Comparison of ENCODE assay signal across 31 cellular contexts in the genomic region with DNA sequence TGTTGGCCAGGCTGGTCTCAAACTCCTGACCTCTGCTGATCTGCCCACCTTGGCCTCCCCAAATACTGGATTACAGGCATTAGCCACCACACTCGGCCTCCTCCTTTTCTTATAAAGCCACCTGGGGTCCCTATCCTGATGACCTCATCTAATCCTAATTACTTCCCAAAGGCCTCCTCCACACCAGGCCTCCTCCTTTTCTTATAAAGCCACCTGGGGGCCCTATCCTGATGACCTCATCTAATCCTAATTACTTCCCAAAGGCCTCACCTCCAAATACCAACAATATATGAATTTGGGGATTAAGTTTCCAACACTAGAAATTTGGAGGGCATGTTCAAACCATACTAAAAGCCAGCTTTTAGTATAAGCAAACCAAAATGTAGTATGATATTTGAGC.
"Had no signal": no experiment of that assay in that cellular context is flagged by ENCODE, and none has a peak within 500 bp of the region (broad histone marks: within the 10 kb centered on the region; RNA-seq: fewer than 3 reads in every experiment).

No MANE protein-coding gene starts in this region.

- H3K9ac ChIP-seq: parathyroid adenoma had no signal

- H3K4me1 ChIP-seq: colonic mucosa, gastrocnemius medialis, parathyroid adenoma, right atrium auricular region, uterus had no signal

- H3K79me2 ChIP-seq: parathyroid adenoma had no signal

- H3K4me1 Mint-ChIP-seq: brain, nephron had no signal

- H3K9me3 Mint-ChIP-seq: activated CD4-positive, alpha-beta memory T cell treated with anti-CD3 and anti-CD28 coated beads for 36 hours; activated CD4-positive, alpha-beta T cell treated with anti-CD3 and anti-CD28 coated beads, Interleukin-2, amount 10 ng/mL, durations not matched to agents 24 days and 14 days had no signal

- H3K27me3 ChIP-seq: ascending aorta, cardiac muscle cell, colonic mucosa, gastrocnemius medialis, right atrium auricular region, uterus had no signal

- FAIRE-seq: keratinocyte, TTC549 had no signal

- DNase-seq: activated CD4-positive, alpha-beta memory T cell treated with anti-CD3 and anti-CD28 coated beads for 36 hours; activated CD4-positive, alpha-beta T cell treated with anti-CD3 and anti-CD28 coated beads, Interleukin-2, amount 10 ng/mL, durations not matched to agents 24 days and 14 days; activated CD4-positive, CD25-positive, alpha-beta regulatory T cell treated with anti-CD3 and anti-CD28 coated beads, Interleukin-2, amount 50 U/mL, for 72 hours; activated CD8-positive, alpha-beta memory T cell treated with anti-CD3 and anti-CD28 coated beads, Interleukin-2, amount 50 U/mL, for 4 hours; activated gamma-delta T cell; activated naive CD4-positive, alpha-beta T cell treated with anti-CD3 and anti-CD28 coated beads, Interleukin-2, amount 10 ng/mL, durations not matched to agents 7 days and 5 days; activated naive CD8-positive, alpha-beta T cell treated with anti-CD3 and anti-CD28 coated beads, Interleukin-2, amount 10 ng/mL, durations not matched to agents 7 days and 5 days; activated T-cell treated with anti-CD3 and anti-CD28 coated beads, Interleukin-2, amount 50 U/mL, for 1 hour; cerebellar nuclear complex; colonic mucosa; effector CD8-positive, alpha-beta T cell; erythroblast; gastrocnemius medialis; glutamatergic neuron; left cardiac atrium; left ventricle myocardium superior; stimulated activated CD4-positive, alpha-beta T cell treated with anti-CD3 and anti-CD28 coated beads, Interleukin-15, amount 100 ng/mL, for 24 hours; stimulated activated CD4-positive, alpha-beta T cell treated with anti-CD3 and anti-CD28 coated beads, Interleukin-2, amount 100 ng/mL, for 24 hours; stimulated activated naive CD8-positive, alpha-beta T cell treated with anti-CD3 and anti-CD28 coated beads, Interleukin-15, Interleukin-2, amounts not matched to agents 100 U/mL and 50 U/mL, for 24 hours; T-helper 9 cell; trophoblast cell; uterus had no signal

- ATAC-seq: gastrocnemius medialis; left cardiac atrium; left ventricle myocardium superior; stimulated activated naive CD8-positive, alpha-beta T cell treated with anti-CD3 and anti-CD28 coated beads, Interleukin-15, Interleukin-2, amounts not matched to agents 100 U/mL and 50 U/mL, for 24 hours had no signal

- H3K27ac Mint-ChIP-seq: activated CD4-positive, alpha-beta memory T cell treated with anti-CD3 and anti-CD28 coated beads for 36 hours; activated CD4-positive, alpha-beta T cell treated with anti-CD3 and anti-CD28 coated beads, Interleukin-2, amount 10 ng/mL, durations not matched to agents 24 days and 14 days; activated naive CD4-positive, alpha-beta T cell treated with anti-CD3 and anti-CD28 coated beads, Interleukin-2, amount 10 ng/mL, durations not matched to agents 7 days and 5 days; activated naive CD8-positive, alpha-beta T cell treated with anti-CD3 and anti-CD28 coated beads, Interleukin-2, amount 10 ng/mL, durations not matched to agents 7 days and 5 days; nephron had no signal

- H3K9me3 ChIP-seq: ascending aorta, colonic mucosa, gastrocnemius medialis, right atrium auricular region, thoracic aorta, uterus had no signal

- H3K4me3 Mint-ChIP-seq: activated CD4-positive, alpha-beta memory T cell treated with anti-CD3 and anti-CD28 coated beads for 36 hours; activated CD4-positive, alpha-beta T cell treated with anti-CD3 and anti-CD28 coated beads, Interleukin-2, amount 10 ng/mL, durations not matched to agents 24 days and 14 days; activated naive CD4-positive, alpha-beta T cell treated with anti-CD3 and anti-CD28 coated beads, Interleukin-2, amount 10 ng/mL, durations not matched to agents 7 days and 5 days; activated naive CD8-positive, alpha-beta T cell treated with anti-CD3 and anti-CD28 coated beads, Interleukin-2, amount 10 ng/mL, durations not matched to agents 7 days and 5 days; brain; nephron had no signal

- H2AFZ ChIP-seq: parathyroid adenoma had no signal

- H3K27me3 Mint-ChIP-seq: activated CD4-positive, alpha-beta memory T cell treated with anti-CD3 and anti-CD28 coated beads for 36 hours; activated CD4-positive, alpha-beta T cell treated with anti-CD3 and anti-CD28 coated beads, Interleukin-2, amount 10 ng/mL, durations not matched to agents 24 days and 14 days; activated naive CD8-positive, alpha-beta T cell treated with anti-CD3 and anti-CD28 coated beads, Interleukin-2, amount 10 ng/mL, durations not matched to agents 7 days and 5 days; brain had no signal

- H3K36me3 Mint-ChIP-seq: activated CD4-positive, alpha-beta memory T cell treated with anti-CD3 and anti-CD28 coated beads for 36 hours; brain had no signal

- H3K27ac ChIP-seq: ascending aorta, cardiac muscle cell, colonic mucosa, gastrocnemius medialis, parathyroid adenoma, right atrium auricular region, thoracic aorta, uterus had no signal
